Comparison of ENCODE assay signal across 1 cellular context in the genomic region with DNA sequence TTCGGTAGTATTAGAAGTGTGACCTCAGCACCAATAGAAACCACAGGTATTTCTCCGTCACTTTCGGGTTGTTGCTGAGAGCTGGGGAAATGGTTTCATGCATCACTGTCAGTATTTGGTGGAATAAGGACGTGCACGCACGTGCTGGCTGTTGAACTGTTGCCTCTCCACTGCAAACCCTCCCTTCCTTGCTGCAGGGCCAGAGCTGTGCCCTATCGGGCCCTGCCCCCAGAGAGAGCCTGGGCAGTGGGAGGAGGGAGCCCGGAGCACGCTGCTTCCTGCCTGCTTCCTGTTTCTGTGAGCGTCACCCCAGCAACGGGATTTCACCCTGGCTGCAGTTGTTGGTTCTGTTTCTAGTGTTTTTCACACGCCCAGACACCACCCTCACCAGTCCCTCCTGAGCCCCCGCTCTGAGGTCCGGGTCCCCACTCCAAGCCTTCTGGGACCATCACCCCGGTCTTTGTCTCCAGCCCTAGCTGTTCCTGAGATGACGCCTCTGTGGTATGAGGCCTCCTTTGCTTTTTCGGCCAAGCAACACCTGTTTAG.
A peak's percentile ranks its signal among the peaks of the same experiment; 100 is the strongest.
TF ChIP-seq lines count a peak whose summit lies in the region.

No MANE protein-coding gene starts in this region.

TF ChIP-seq in HepG2, 621 proteins besides CTCF, POLR2A, EP300 and RAD21 (continued from another document and continues in another):
- TF ChIP-seq, protein P1, sequence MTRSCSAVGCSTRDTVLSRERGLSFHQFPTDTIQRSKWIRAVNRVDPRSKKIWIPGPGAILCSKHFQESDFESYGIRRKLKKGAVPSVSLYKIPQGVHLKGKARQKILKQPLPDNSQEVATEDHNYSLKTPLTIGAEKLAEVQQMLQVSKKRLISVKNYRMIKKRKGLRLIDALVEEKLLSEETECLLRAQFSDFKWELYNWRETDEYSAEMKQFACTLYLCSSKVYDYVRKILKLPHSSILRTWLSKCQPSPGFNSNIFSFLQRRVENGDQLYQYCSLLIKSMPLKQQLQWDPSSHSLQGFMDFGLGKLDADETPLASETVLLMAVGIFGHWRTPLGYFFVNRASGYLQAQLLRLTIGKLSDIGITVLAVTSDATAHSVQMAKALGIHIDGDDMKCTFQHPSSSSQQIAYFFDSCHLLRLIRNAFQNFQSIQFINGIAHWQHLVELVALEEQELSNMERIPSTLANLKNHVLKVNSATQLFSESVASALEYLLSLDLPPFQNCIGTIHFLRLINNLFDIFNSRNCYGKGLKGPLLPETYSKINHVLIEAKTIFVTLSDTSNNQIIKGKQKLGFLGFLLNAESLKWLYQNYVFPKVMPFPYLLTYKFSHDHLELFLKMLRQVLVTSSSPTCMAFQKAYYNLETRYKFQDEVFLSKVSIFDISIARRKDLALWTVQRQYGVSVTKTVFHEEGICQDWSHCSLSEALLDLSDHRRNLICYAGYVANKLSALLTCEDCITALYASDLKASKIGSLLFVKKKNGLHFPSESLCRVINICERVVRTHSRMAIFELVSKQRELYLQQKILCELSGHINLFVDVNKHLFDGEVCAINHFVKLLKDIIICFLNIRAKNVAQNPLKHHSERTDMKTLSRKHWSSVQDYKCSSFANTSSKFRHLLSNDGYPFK (CRISPR knock-in tag; IDR thresholded peaks at IDR 0.05; ENCODE audit: borderline replicate concordance), result peak; percentile 52; the same call in 1 of the 2 replicates
- TF ChIP-seq, protein P2, sequence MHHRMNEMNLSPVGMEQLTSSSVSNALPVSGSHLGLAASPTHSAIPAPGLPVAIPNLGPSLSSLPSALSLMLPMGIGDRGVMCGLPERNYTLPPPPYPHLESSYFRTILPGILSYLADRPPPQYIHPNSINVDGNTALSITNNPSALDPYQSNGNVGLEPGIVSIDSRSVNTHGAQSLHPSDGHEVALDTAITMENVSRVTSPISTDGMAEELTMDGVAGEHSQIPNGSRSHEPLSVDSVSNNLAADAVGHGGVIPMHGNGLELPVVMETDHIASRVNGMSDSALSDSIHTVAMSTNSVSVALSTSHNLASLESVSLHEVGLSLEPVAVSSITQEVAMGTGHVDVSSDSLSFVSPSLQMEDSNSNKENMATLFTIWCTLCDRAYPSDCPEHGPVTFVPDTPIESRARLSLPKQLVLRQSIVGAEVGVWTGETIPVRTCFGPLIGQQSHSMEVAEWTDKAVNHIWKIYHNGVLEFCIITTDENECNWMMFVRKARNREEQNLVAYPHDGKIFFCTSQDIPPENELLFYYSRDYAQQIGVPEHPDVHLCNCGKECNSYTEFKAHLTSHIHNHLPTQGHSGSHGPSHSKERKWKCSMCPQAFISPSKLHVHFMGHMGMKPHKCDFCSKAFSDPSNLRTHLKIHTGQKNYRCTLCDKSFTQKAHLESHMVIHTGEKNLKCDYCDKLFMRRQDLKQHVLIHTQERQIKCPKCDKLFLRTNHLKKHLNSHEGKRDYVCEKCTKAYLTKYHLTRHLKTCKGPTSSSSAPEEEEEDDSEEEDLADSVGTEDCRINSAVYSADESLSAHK (CRISPR knock-in tag; IDR thresholded peaks at IDR 0.05; ENCODE audit: borderline replicate concordance), result no peak
- TF ChIP-seq, protein P3, sequence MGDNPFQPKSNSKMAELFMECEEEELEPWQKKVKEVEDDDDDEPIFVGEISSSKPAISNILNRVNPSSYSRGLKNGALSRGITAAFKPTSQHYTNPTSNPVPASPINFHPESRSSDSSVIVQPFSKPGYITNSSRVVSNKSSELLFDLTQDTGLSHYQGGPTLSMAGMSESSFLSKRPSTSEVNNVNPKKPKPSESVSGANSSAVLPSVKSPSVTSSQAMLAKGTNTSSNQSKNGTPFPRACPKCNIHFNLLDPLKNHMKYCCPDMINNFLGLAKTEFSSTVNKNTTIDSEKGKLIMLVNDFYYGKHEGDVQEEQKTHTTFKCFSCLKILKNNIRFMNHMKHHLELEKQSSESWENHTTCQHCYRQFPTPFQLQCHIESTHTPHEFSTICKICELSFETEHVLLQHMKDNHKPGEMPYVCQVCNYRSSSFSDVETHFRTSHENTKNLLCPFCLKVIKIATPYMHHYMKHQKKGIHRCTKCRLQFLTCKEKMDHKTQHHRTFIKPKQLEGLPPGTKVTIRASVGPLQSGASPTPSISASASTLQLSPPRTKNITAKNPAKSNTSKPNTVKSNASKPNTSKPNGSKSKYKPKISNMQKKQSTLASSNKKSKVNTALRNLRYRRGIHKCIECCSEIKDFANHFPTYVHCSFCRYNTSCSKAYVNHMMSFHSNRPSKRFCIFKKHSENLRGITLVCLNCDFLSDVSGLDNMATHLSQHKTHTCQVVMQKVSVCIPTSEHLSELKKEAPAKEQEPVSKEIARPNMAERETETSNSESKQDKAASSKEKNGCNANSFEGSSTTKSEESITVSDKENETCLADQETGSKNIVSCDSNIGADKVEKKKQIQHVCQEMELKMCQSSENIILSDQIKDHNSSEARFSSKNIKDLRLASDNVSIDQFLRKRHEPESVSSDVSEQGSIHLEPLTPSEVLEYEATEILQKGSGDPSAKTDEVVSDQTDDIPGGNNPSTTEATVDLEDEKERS (CRISPR knock-in tag; IDR thresholded peaks at IDR 0.05), result 0 out of 2 replicates have a peak, but pooled peaks have one; percentile 67
- TF ChIP-seq ZNF331 (CRISPR knock-in tag; IDR thresholded peaks at IDR 0.05), result peak; percentile 70; the same call in 1 of the 2 replicates
- TF ChIP-seq LCORL (IDR thresholded peaks at IDR 0.05), result no peak
- TF ChIP-seq LCORL (CRISPR knock-in tag; IDR thresholded peaks at IDR 0.05), result 0 out of 2 replicates have a peak, but pooled peaks have one; percentile 44
- no peak for TF ChIP-seq MEIS1 (CRISPR knock-in tag; IDR thresholded peaks at IDR 0.05; ENCODE audit: borderline replicate concordance)
- TF ChIP-seq, protein P4, sequence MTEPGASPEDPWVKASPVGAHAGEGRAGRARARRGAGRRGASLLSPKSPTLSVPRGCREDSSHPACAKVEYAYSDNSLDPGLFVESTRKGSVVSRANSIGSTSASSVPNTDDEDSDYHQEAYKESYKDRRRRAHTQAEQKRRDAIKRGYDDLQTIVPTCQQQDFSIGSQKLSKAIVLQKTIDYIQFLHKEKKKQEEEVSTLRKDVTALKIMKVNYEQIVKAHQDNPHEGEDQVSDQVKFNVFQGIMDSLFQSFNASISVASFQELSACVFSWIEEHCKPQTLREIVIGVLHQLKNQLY (CRISPR knock-in tag; IDR thresholded peaks at IDR 0.05), result peak; percentile 54; the same call in 1 of the 2 replicates
- TF ChIP-seq, protein P5, sequence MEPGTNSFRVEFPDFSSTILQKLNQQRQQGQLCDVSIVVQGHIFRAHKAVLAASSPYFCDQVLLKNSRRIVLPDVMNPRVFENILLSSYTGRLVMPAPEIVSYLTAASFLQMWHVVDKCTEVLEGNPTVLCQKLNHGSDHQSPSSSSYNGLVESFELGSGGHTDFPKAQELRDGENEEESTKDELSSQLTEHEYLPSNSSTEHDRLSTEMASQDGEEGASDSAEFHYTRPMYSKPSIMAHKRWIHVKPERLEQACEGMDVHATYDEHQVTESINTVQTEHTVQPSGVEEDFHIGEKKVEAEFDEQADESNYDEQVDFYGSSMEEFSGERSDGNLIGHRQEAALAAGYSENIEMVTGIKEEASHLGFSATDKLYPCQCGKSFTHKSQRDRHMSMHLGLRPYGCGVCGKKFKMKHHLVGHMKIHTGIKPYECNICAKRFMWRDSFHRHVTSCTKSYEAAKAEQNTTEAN (CRISPR knock-in tag; conservative IDR thresholded peaks at IDR 0.05), result peak; percentile 67; the same call in 1 of the 2 replicates
- peak; percentile 57; the same call in 1 of the 2 replicates for TF ChIP-seq TBX2 (CRISPR knock-in tag; IDR thresholded peaks at IDR 0.05; ENCODE audit: borderline replicate concordance)
- TF ChIP-seq, protein P6, sequence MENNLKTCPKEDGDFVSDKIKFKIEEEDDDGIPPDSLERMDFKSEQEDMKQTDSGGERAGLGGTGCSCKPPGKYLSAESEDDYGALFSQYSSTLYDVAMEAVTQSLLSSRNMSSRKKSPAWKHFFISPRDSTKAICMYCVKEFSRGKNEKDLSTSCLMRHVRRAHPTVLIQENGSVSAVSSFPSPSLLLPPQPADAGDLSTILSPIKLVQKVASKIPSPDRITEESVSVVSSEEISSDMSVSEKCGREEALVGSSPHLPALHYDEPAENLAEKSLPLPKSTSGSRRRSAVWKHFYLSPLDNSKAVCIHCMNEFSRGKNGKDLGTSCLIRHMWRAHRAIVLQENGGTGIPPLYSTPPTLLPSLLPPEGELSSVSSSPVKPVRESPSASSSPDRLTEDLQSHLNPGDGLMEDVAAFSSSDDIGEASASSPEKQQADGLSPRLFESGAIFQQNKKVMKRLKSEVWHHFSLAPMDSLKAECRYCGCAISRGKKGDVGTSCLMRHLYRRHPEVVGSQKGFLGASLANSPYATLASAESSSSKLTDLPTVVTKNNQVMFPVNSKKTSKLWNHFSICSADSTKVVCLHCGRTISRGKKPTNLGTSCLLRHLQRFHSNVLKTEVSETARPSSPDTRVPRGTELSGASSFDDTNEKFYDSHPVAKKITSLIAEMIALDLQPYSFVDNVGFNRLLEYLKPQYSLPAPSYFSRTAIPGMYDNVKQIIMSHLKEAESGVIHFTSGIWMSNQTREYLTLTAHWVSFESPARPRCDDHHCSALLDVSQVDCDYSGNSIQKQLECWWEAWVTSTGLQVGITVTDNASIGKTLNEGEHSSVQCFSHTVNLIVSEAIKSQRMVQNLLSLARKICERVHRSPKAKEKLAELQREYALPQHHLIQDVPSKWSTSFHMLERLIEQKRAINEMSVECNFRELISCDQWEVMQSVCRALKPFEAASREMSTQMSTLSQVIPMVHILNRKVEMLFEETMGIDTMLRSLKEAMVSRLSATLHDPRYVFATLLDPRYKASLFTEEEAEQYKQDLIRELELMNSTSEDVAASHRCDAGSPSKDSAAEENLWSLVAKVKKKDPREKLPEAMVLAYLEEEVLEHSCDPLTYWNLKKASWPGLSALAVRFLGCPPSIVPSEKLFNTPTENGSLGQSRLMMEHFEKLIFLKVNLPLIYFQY (CRISPR knock-in tag; IDR thresholded peaks at IDR 0.05; ENCODE audit: borderline replicate concordance), result peak; percentile 48; the same call in 1 of the 2 replicates
- 0 out of 2 replicates have a peak, but pooled peaks have one; percentile 68 for TF ChIP-seq ZNF33B (CRISPR knock-in tag; IDR thresholded peaks at IDR 0.05)
- peak; percentile 80 for TF ChIP-seq TEAD3 (CRISPR knock-in tag; optimal IDR thresholded peaks at IDR 0.05; ENCODE audit: borderline replicate concordance)
- TF ChIP-seq, protein P7, sequence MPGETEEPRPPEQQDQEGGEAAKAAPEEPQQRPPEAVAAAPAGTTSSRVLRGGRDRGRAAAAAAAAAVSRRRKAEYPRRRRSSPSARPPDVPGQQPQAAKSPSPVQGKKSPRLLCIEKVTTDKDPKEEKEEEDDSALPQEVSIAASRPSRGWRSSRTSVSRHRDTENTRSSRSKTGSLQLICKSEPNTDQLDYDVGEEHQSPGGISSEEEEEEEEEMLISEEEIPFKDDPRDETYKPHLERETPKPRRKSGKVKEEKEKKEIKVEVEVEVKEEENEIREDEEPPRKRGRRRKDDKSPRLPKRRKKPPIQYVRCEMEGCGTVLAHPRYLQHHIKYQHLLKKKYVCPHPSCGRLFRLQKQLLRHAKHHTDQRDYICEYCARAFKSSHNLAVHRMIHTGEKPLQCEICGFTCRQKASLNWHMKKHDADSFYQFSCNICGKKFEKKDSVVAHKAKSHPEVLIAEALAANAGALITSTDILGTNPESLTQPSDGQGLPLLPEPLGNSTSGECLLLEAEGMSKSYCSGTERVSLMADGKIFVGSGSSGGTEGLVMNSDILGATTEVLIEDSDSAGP (CRISPR knock-in tag; IDR thresholded peaks at IDR 0.05; ENCODE audit: borderline replicate concordance), result no peak
- no peak for TF ChIP-seq CREM (IDR thresholded peaks at IDR 0.05)
- TF ChIP-seq CREM (CRISPR knock-in tag; IDR thresholded peaks at IDR 0.05), result no peak
- TF ChIP-seq, protein P8, sequence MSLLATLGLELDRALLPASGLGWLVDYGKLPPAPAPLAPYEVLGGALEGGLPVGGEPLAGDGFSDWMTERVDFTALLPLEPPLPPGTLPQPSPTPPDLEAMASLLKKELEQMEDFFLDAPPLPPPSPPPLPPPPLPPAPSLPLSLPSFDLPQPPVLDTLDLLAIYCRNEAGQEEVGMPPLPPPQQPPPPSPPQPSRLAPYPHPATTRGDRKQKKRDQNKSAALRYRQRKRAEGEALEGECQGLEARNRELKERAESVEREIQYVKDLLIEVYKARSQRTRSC (CRISPR knock-in tag; IDR thresholded peaks at IDR 0.05; ENCODE audit: low read depth), result no peak
- peak; percentile 93 for TF ChIP-seq MXD4 (CRISPR knock-in tag; IDR thresholded peaks at IDR 0.05)
- peak; percentile 63; the same call in 1 of the 2 replicates for TF ChIP-seq ZNF792 (CRISPR knock-in tag; IDR thresholded peaks at IDR 0.05)
- peak; percentile 69; the same call in 1 of the 2 replicates for TF ChIP-seq HDAC2 (CRISPR knock-in tag; IDR thresholded peaks at IDR 0.05)
- TF ChIP-seq SRY (CRISPR knock-in tag; IDR thresholded peaks at IDR 0.05), result no peak
- TF ChIP-seq ELF4 (CRISPR knock-in tag; IDR thresholded peaks at IDR 0.05; ENCODE audit: borderline replicate concordance), result 0 out of 2 replicates have a peak, but pooled peaks have one; percentile 23
- TF ChIP-seq, protein P9, sequence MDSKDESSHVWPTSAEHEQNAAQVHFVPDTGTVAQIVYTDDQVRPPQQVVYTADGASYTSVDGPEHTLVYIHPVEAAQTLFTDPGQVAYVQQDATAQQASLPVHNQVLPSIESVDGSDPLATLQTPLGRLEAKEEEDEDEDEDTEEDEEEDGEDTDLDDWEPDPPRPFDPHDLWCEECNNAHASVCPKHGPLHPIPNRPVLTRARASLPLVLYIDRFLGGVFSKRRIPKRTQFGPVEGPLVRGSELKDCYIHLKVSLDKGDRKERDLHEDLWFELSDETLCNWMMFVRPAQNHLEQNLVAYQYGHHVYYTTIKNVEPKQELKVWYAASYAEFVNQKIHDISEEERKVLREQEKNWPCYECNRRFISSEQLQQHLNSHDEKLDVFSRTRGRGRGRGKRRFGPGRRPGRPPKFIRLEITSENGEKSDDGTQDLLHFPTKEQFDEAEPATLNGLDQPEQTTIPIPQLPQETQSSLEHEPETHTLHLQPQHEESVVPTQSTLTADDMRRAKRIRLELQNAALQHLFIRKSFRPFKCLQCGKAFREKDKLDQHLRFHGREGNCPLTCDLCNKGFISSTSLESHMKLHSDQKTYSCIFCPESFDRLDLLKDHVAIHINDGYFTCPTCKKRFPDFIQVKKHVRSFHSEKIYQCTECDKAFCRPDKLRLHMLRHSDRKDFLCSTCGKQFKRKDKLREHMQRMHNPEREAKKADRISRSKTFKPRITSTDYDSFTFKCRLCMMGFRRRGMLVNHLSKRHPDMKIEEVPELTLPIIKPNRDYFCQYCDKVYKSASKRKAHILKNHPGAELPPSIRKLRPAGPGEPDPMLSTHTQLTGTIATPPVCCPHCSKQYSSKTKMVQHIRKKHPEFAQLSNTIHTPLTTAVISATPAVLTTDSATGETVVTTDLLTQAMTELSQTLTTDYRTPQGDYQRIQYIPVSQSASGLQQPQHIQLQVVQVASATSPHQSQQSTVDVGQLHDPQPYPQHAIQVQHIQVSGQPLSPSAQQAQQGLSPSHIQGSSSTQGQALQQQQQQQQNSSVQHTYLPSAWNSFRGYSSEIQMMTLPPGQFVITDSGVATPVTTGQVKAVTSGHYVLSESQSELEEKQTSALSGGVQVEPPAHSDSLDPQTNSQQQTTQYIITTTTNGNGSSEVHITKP (CRISPR knock-in tag; IDR thresholded peaks at IDR 0.05; ENCODE audit: low read depth), result no peak
- no peak for TF ChIP-seq ZNF34 (CRISPR knock-in tag; IDR thresholded peaks at IDR 0.05; ENCODE audit: borderline replicate concordance)
- peak; percentile 69; the same call in 1 of the 2 replicates for TF ChIP-seq ARNTL (CRISPR knock-in tag; IDR thresholded peaks at IDR 0.05)
- no peak for TF ChIP-seq MIER2 (CRISPR knock-in tag; IDR thresholded peaks at IDR 0.05)
